ENCODE assay signal across 17 cellular contexts in genomic region chr6:31669676-31670075, GRCh38. TPM values are rescaled to one million over a fixed set of nuclear protein-coding genes. Genes with fewer than 3 reads are reported as not detected.
DNase-seq lines count a peak whose midpoint lies in the region; ATAC-seq, FAIRE-seq and TF ChIP-seq lines count a peak whose summit lies in the region.
"Had no signal": no experiment of that assay in that cellular context is flagged by ENCODE, and none has a peak within 500 bp of the region (broad histone marks: within the 10 kb centered on the region; RNA-seq: fewer than 3 reads in every experiment).

Gene LY6G5B (plus strand): TSS chr6:31669976. CDS start chr6:31670951, 975 bp downstream.

- no peak within 1 kb of the TSS for H2BK12ac ChIP-seq in H1 (ENCODE audit: low read depth, low read length)

- H3K4me1 Mint-ChIP-seq in activated CD4-positive, alpha-beta T cell treated with anti-CD3 and anti-CD28 coated beads, Interleukin-2, amount 10 ng/mL, durations not matched to agents 24 days and 14 days, result peaks cover 30% of the 10 kb centered on the region

- H2BK15ac ChIP-seq in H1 (ENCODE audit: low read length), result no peak within 1 kb of the TSS

- H3K9me3 ChIP-seq in PC-9 (ENCODE audit: insufficient read depth, low read depth) (no peaks in the 10 kb centered on the region), H1 (ENCODE audit: insufficient read depth in 2 of 2, low read depth in 1 of 2, low read length in 1 of 2) (peaks cover 0 to 5% of the 10 kb centered on the region in 2 experiments; a peak in 1 of 4 replicates), spleen (no peaks in the 10 kb centered on the region), left lung (no peaks in the 10 kb centered on the region)
- H3K9me3 ChIP-seq: A549, pancreas, thoracic aorta had no signal

- H3K79me2 ChIP-seq in PC-9 (ENCODE audit: low read depth) (peaks cover 34% of the 10 kb centered on the region), H1 (ENCODE audit: control insufficient read depth in 1 of 2, insufficient read depth in 2 of 2, low read length in 2 of 2) (peaks cover 0 to 23% of the 10 kb centered on the region in 2 experiments; a peak in 2 of 4 replicates)

- H3K4me3 ChIP-seq in PC-9 (no peak within 1 kb of the TSS), H1 (ENCODE audit: extremely low read depth in 1 of 4, insufficient read depth in 2 of 4, low read depth in 3 of 4, low read length in 4 of 4) (no peak within 1 kb of the TSS), spleen (no peak within 1 kb of the TSS), left lung (no peak within 1 kb of the TSS)
- H3K4me3 ChIP-seq: A549, pancreas, thoracic aorta had no signal

- TF ChIP-seq EP300 in H1 (IDR thresholded peaks at IDR 0.05; ENCODE audit: borderline replicate concordance in 1 of 2, low read depth in 2 of 2, low read length in 2 of 2), result no peak

- H2AFZ ChIP-seq in PC-9, result no peak within 1 kb of the TSS
- H2AFZ ChIP-seq in H1 (ENCODE audit: low read length), result no peak within 1 kb of the TSS

- no peak within 1 kb of the TSS for H3K27ac Mint-ChIP-seq in activated CD4-positive, alpha-beta T cell treated with anti-CD3 and anti-CD28 coated beads, Interleukin-2, amount 10 ng/mL, durations not matched to agents 24 days and 14 days
- H3K27ac Mint-ChIP-seq: T-helper 1 cell treated with Interleukin-12 subunit alpha and Interleukin-12 subunit beta and Interleukin-4 antibody, amounts not matched to agents 30 μg/mL and 1 μg/mL, for 36 hours had no signal

- H3K4me2 ChIP-seq in PC-9 (no peak within 1 kb of the TSS), H1 (ENCODE audit: insufficient read depth in 1 of 2, low read depth in 2 of 2, low read length in 2 of 2) (no peak within 1 kb of the TSS)
- H3K4me2 ChIP-seq: A549 had no signal

- peaks cover 9% of the 10 kb centered on the region for H3K79me1 ChIP-seq in H1 (ENCODE audit: low read depth, low read length)

- H3K4me1 ChIP-seq in PC-9 (replicated peaks; ENCODE audit: insufficient read depth) (peaks cover 11% of the 10 kb centered on the region), H1 (replicated peaks in 1 of 4; ENCODE audit: control insufficient read depth in 3 of 4, insufficient read depth in 4 of 4, low read length in 3 of 4) (peaks cover 0 to 4% (median 1%) of the 10 kb centered on the region in 4 experiments; a peak in 3 of 7 replicates), spleen (peaks cover 8 to 37% (median 25%) of the 10 kb centered on the region in 6 donors), left lung (peaks cover 6 to 24% of the 10 kb centered on the region in 2 donors)

- peaks cover 4% of the 10 kb centered on the region; the same call in 1 of the 2 replicates for H3K23me2 ChIP-seq in H1 (ENCODE audit: low read depth, low read length)

- POLR2A ChIA-PET in PC-9 (lab: Charles Lee; ENCODE audit: unreplicated experiment) (no interaction called here), H1 (lab: Charles Lee; ENCODE audit: partially characterized antibody) (interaction anchor here (0.6 to 25.5 kb wide), 8 partner anchors 9 to 1468 kb away, joined by 3 to 883 read pairs (median 4); partner anchors contain the start of genes AIF1, APOM, BAG6 and C6orf47)

- peaks cover 73% of the 10 kb centered on the region for H3K36me3 Mint-ChIP-seq in activated CD4-positive, alpha-beta T cell treated with anti-CD3 and anti-CD28 coated beads, Interleukin-2, amount 10 ng/mL, durations not matched to agents 24 days and 14 days (ENCODE audit: low read depth)

- H4K20me1 ChIP-seq in PC-9 (ENCODE audit: insufficient read depth) (peaks cover 3% of the 10 kb centered on the region; the same call in 1 of the 2 replicates), H1 (replicated peaks in 1 of 2; ENCODE audit: control insufficient read depth in 1 of 2, insufficient read depth in 2 of 2, low read length in 2 of 2) (peaks cover 7 to 11% of the 10 kb centered on the region in 2 experiments)

- no peak within 1 kb of the TSS for H2BK20ac ChIP-seq in H1 (ENCODE audit: low read length)

- 89% methylated on average over 8 of the region's 8 CpGs; no CpG with 5 or more reads in 1 of the 2 experiments for WGBS in H1 (ENCODE audit: extremely low coverage in 1 of 2, insufficient coverage in 1 of 2, insufficient read length in 1 of 2, insufficient replicate concordance in 2 of 2, low coverage in 1 of 2, low lambda C conversion rate in 2 of 2, missing lambda C conversion rate in 1 of 2), 2 experiments
- WGBS in spleen, 5 donors, result 83 to 94% (median 87%) methylated on average over 8 of the region's 8 CpGs

- H3K18ac ChIP-seq in H1 (ENCODE audit: extremely low read depth, low read length), result no peak within 1 kb of the TSS

- peaks cover 29% of the 10 kb centered on the region for H3K36me3 ChIP-seq in PC-9 (ENCODE audit: low read depth)
- H3K36me3 ChIP-seq in H1 (ENCODE audit: control insufficient read depth in 2 of 4, insufficient read depth in 4 of 4, low read length in 3 of 4), result peaks cover 25 to 50% (median 46%) of the 10 kb centered on the region in 4 experiments
- peaks cover 0 to 80% (median 68%) of the 10 kb centered on the region in 6 donors for H3K36me3 ChIP-seq in spleen
- H3K36me3 ChIP-seq in left lung, result peaks cover 0 to 73% of the 10 kb centered on the region in 2 donors

- H2BK120ac ChIP-seq in H1 (replicated peaks; ENCODE audit: low read depth, low read length), result no peak within 1 kb of the TSS

- H3K14ac ChIP-seq in H1 (ENCODE audit: insufficient read length), result no peak within 1 kb of the TSS

- CTCF ChIA-PET in PC-9 (lab: Charles Lee) (interaction anchor here (0.6 kb wide), 1 partner anchor 471 kb away, joined by 13 read pairs; no protein-coding TSS in a partner anchor), H1 (lab: Charles Lee; ENCODE audit: partially characterized antibody) (interaction anchor here (1.1 to 5.0 kb wide), 5 partner anchors 9 to 48 kb away, joined by 3 to 26 read pairs (median 3); partner anchors contain the start of gene C6orf47)

- no peaks in the 10 kb centered on the region for H3K9me3 Mint-ChIP-seq in activated CD4-positive, alpha-beta T cell treated with anti-CD3 and anti-CD28 coated beads, Interleukin-2, amount 10 ng/mL, durations not matched to agents 24 days and 14 days
- H3K9me3 Mint-ChIP-seq: T-helper 1 cell treated with Interleukin-12 subunit alpha and Interleukin-12 subunit beta and Interleukin-4 antibody, amounts not matched to agents 30 μg/mL and 1 μg/mL, for 36 hours had no signal

- no peak within 1 kb of the TSS for H3K9ac ChIP-seq in H1 (replicated peaks in 1 of 4; ENCODE audit: extremely low read depth in 1 of 4, low read depth in 3 of 4, low read length in 3 of 4)

- H3K27me3 ChIP-seq in PC-9 (ENCODE audit: insufficient read depth, low read depth) (no peaks in the 10 kb centered on the region), H1 (replicated peaks in 1 of 4; ENCODE audit: control insufficient read depth in 3 of 4, extremely low read depth in 1 of 4, insufficient read depth in 3 of 4, low read length in 3 of 4) (no peaks in the 10 kb centered on the region), spleen (replicated peaks in 1 of 7) (no peaks in the 10 kb centered on the region), left lung (no peaks in the 10 kb centered on the region)
- H3K27me3 ChIP-seq: pancreas had no signal

- TF ChIP-seq RAD21 in H1 (IDR thresholded peaks at IDR 0.05 in 1 of 2, conservative IDR thresholded peaks at IDR 0.05 in 1 of 2; ENCODE audit: low read depth in 2 of 2, low read length in 2 of 2), result no peak

- ATAC-seq in left lung, result no peak
- ATAC-seq: A549, pancreas had no signal

- no peak for FAIRE-seq in H1 (lab: Jason Lieb, UNC)
- FAIRE-seq: A549, HTR-8/SVneo, pancreas had no signal

- TF ChIP-seq CTCF in PC-9 (conservative IDR thresholded peaks at IDR 0.05) (no peak), H1 (IDR thresholded peaks at IDR 0.05; ENCODE audit: control extremely low read depth in 1 of 3, insufficient read depth in 1 of 3, low read depth in 1 of 3, low read length in 3 of 3) (no peak), spleen (IDR thresholded peaks at IDR 0.05 in 8 of 11, conservative IDR thresholded peaks at IDR 0.05 in 3 of 11) (no peak), left lung (IDR thresholded peaks at IDR 0.05) (no peak)

- no peaks in the 10 kb centered on the region for H3K27me3 Mint-ChIP-seq in activated CD4-positive, alpha-beta T cell treated with anti-CD3 and anti-CD28 coated beads, Interleukin-2, amount 10 ng/mL, durations not matched to agents 24 days and 14 days

- no peak within 1 kb of the TSS for H3K4me3 Mint-ChIP-seq in activated CD4-positive, alpha-beta T cell treated with anti-CD3 and anti-CD28 coated beads, Interleukin-2, amount 10 ng/mL, durations not matched to agents 24 days and 14 days
- H3K4me3 Mint-ChIP-seq: T-helper 1 cell treated with Interleukin-12 subunit alpha and Interleukin-12 subunit beta and Interleukin-4 antibody, amounts not matched to agents 30 μg/mL and 1 μg/mL, for 36 hours had no signal

- H2BK5ac ChIP-seq in H1 (ENCODE audit: low read depth, low read length), result no peak within 1 kb of the TSS

- peaks cover 30% of the 10 kb centered on the region; the same call in 1 of the 2 replicates for H3F3A ChIP-seq in PC-9 (ENCODE audit: insufficient read depth, low read depth)

- H2AK5ac ChIP-seq in H1 (ENCODE audit: low read depth, low read length), result no peak within 1 kb of the TSS

- DNase-seq in activated CD4-positive, alpha-beta T cell treated with anti-CD3 and anti-CD28 coated beads, Interleukin-2, amount 10 ng/mL, durations not matched to agents 24 days and 14 days, result no peak
- no peak for DNase-seq in activated CD4-positive, alpha-beta T cell treated with anti-CD3 and anti-CD28 coated beads for 48 hours
- DNase-seq in PC-9 (no peak), H1 (ENCODE audit: low read depth in 1 of 2, low spot score in 2 of 2) (no peak), spleen (no peak), left lung (no peak), NCI-H1092 (lab: John Stamatoyannopoulos, UW) (no peak)
- no peak for DNase-seq in activated CD4-positive, CD25-positive, alpha-beta regulatory T cell treated with anti-CD3 and anti-CD28 coated beads, Interleukin-2, amount 50 U/mL, for 72 hours
- DNase-seq: anterior cingulate cortex; DMS53; MV-4-11; pancreas; stimulated activated CD4-positive, alpha-beta T cell treated with anti-CD3 and anti-CD28 coated beads, Interleukin-15, amount 100 ng/mL, for 24 hours had no signal

- TF ChIP-seq POLR2A in H1 (IDR thresholded peaks at IDR 0.05; ENCODE audit: control extremely low read depth in 1 of 2, low read depth in 2 of 2, low read length in 2 of 2) (no peak), spleen (IDR thresholded peaks at IDR 0.05) (no peak)

- no peak within 1 kb of the TSS for H4K5ac ChIP-seq in H1 (ENCODE audit: insufficient read length, low read depth, low read length)

- no TSS peak for BruUV-seq in PC-9 (replicated peaks; lab: Mats Ljungman, UMichigan)

- no peak within 1 kb of the TSS for H3K23ac ChIP-seq in H1 (ENCODE audit: insufficient read length)

- H3K56ac ChIP-seq in H1 (replicated peaks; ENCODE audit: insufficient read length, low read depth, low read length), result no peak within 1 kb of the TSS

- intact Hi-C loops in activated CD4-positive, alpha-beta T cell treated with anti-CD3 and anti-CD28 coated beads, Interleukin-2, amount 10 ng/mL, durations not matched to agents 24 days and 14 days (cut with micrococcal nuclease), result loop anchor here (10.0 kb wide), 1 partner anchor 1185 kb away; the partner anchor contains the start of genes PSMB9 and TAP1
- intact Hi-C loops in PC-9 (cut with micrococcal nuclease; ENCODE audit: unreplicated experiment) (loop anchor here (10.0 kb wide), 1 partner anchor 505 kb away; the partner anchor contains the start of genes AGPAT1 and RNF5), spleen (cut with DNase I; ENCODE audit: low total_unique reads) (no loop called here), left lung (cut with DNase I) (loop anchor here in 1 of 2 donors (10.0 kb wide), 2 partner anchors 195 to 285 kb away; partner anchors contain the start of genes NELFE, NEU1 and SKIC2)

- no peak within 1 kb of the TSS for H3K27ac ChIP-seq in PC-9
- H3K27ac ChIP-seq in H1 (ENCODE audit: low read depth, low read length), result no peak within 1 kb of the TSS
- no peak within 1 kb of the TSS for H3K27ac ChIP-seq in spleen
- H3K27ac ChIP-seq in left lung, result no peak within 1 kb of the TSS
- H3K27ac ChIP-seq: A549, pancreas, thoracic aorta had no signal

- H3K4ac ChIP-seq in H1 (replicated peaks; ENCODE audit: insufficient read length, low read depth, low read length), result no peak within 1 kb of the TSS

- no peak within 1 kb of the TSS for H4K91ac ChIP-seq in H1 (replicated peaks; ENCODE audit: insufficient read length, low read length)

- H3K9me2 ChIP-seq in PC-9 (ENCODE audit: insufficient read depth), result no peaks in the 10 kb centered on the region

- H4K8ac ChIP-seq in H1 (ENCODE audit: extremely low read depth, insufficient read depth, low read length), result no peak within 1 kb of the TSS; the same call in 1 of the 2 replicates

RNA-seq across cellular contexts. Expression of gene LY6G5B, which starts in this region (rescaled TPM):
- total RNA-seq in activated CD4-positive, alpha-beta T cell treated with anti-CD3 and anti-CD28 coated beads, Interleukin-2, amount 10 ng/mL, durations not matched to agents 24 days and 14 days, result 32.8 and 33.5 TPM in 2 replicates
- total RNA-seq in PC-9 (2021) (20.9 and 24.0 TPM in 2 replicates), spleen (10 to 100 TPM; 11.0 to 25.3 (median 16.3) TPM), left lung (10 to 100 TPM in 1 of 2 donors, 1 to 10 TPM in 1; 6.9 to 13.6 TPM)
- 12.1 and 12.6 TPM in 2 replicates for total RNA-seq in H1 (2021; fragmentation: NEBNext Ultra II Directional; extraction: Animal tissue kit (Norgen Biotek cat#: 25700))
- polyA plus RNA-seq in H1 (2011; rRNA removed) (9.5 and 10.6 TPM in 2 replicates), spleen (1 to 10 TPM; 3.0 to 5.8 (median 3.7) TPM)
- polyA plus RNA-seq in H1 (2011; cell fraction: cytosol; rRNA removed), result 11.8 TPM
- polyA plus RNA-seq in H1 (2011; cell fraction: nucleus; rRNA removed), result 58.4 TPM
- 26.2 to 31.0 TPM (median 28.3 TPM) in 4 replicates for polyA plus RNA-seq in H1 (2012, experiment 1 of 2)
- 7.3 TPM for polyA plus RNA-seq in H1 (2012, experiment 2 of 2)
- 12.1 TPM for polyA plus RNA-seq in H1 (2013, experiment 1 of 2)
- 11.7 TPM for polyA plus RNA-seq in H1 (2013, experiment 2 of 2)
- 6.1 and 9.5 TPM in 2 replicates for polyA minus RNA-seq in H1 (2011; rRNA and poly(A)+ RNA removed)
- polyA minus RNA-seq in H1 (2011; cell fraction: cytosol; rRNA and poly(A)+ RNA removed), result 4.4 TPM
- polyA minus RNA-seq in H1 (2011; cell fraction: nucleus; rRNA and poly(A)+ RNA removed), result 7.0 TPM
